Comparison of ENCODE assay signal across 1 cellular context in the genomic region with DNA sequence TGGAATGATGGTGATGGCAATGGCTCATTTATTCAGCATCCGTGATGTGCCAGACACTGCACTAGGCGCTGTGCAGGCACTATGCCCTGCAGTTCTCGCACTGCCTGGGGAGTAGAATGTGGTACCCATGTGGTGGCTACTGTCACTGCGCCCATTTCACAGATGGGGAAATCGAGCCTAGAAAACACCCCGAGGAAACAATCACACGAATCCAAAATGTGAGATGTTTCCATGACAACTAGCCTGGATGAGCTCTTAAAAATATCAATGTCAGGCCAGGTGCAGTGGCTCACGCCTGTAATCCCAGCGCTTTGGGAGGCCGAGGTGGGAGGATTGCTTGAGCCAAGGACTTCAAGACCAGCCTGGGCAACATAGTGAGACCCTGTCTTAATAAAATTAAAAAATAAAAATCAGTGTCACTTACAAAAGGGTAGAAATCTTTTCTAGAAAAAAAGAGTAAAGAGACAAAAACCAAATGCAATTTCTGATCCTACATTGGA.
TF ChIP-seq lines count a peak whose summit lies in the region.

No MANE protein-coding gene starts in this region.

TF ChIP-seq in SK-N-SH, 30 proteins besides CTCF, POLR2A, EP300 and RAD21 (continued from another document):
- no peak for TF ChIP-seq ZBTB33 (IDR thresholded peaks at IDR 0.05; ENCODE audit: borderline replicate concordance, low read depth)
- no peak for TF ChIP-seq RFX5 (IDR thresholded peaks at IDR 0.05; ENCODE audit: low read length)
- no peak for TF ChIP-seq SIN3A (IDR thresholded peaks at IDR 0.05; ENCODE audit: borderline replicate concordance, low read depth, low read length)
- TF ChIP-seq, protein P1, sequence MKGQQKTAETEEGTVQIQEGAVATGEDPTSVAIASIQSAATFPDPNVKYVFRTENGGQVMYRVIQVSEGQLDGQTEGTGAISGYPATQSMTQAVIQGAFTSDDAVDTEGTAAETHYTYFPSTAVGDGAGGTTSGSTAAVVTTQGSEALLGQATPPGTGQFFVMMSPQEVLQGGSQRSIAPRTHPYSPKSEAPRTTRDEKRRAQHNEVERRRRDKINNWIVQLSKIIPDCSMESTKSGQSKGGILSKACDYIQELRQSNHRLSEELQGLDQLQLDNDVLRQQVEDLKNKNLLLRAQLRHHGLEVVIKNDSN (IDR thresholded peaks at IDR 0.05; ENCODE audit: borderline replicate concordance, low read depth): no peak
